Comparison of ENCODE assay signal across 13 cellular contexts in the genomic region with DNA sequence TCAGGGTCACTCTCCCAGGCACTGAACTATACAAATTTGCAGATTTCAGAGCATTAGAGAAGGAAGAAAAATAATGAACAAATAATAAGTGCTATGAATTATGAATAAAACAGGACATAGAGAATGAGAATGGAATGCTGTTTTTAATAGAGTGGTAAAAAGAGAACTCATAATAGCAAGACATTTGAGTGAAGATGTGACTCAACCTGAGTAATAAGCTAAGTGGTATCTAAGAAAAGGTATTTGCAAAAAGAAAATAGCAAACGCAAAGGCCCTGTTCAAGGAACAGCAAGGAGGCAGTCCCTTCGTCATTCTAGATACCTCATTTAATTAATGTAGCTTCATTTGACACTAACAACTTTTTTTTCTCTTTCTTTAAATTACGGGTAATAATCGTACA.
DNase-seq lines count a peak whose midpoint lies in the region; TF ChIP-seq lines count a peak whose summit lies in the region.
"Had no signal": no experiment of that assay in that cellular context is flagged by ENCODE, and none has a peak within 500 bp of the region (broad histone marks: within the 10 kb centered on the region; RNA-seq: fewer than 3 reads in every experiment).

No MANE protein-coding gene starts in this region.

- TF ChIP-seq CTCF in astrocyte of the spinal cord (IDR thresholded peaks at IDR 0.05; ENCODE audit: low read depth, low read length): no peak

- DNase-seq in HT1080 (ENCODE audit: low read depth): peak; percentile 34
- peak; percentile 7 for DNase-seq in RKO (ENCODE audit: low spot score)
- peak; percentile 22 for DNase-seq in astrocyte of the spinal cord (ENCODE audit: low read depth, low spot score)
- no peak for DNase-seq in NCI-H1048 (lab: John Stamatoyannopoulos, UW)
- DNase-seq in activated CD4-positive, CD25-positive, alpha-beta regulatory T cell (lab: John Stamatoyannopoulos, UW): no peak
- no peak for DNase-seq in T-helper 2 cell
- DNase-seq in NAMALWA (ENCODE audit: low spot score): no peak
- DNase-seq: CD8-positive, alpha-beta T cell; COR-L47; DND-41; GF-D8; GOT3; H9 had no signal

- no peak overlapping the region for H3K4me3 ChIP-seq in astrocyte of the spinal cord (ENCODE audit: low read depth, low read length)

- in situ Hi-C loops in astrocyte of the spinal cord (cut with HindIII; ENCODE audit: low sequenced_read_pairs): no loop called here

Comparison
In these comparisons a context has a peak if more than half of its experiments do, and no peak if none do; other contexts are left out.
1. DNase-seq: peak in HT1080 (single experiment), RKO (single experiment) and astrocyte of the spinal cord (single experiment); none in NCI-H1048 (single experiment), activated CD4-positive, CD25-positive, alpha-beta regulatory T cell (0 of 4), T-helper 2 cell (0 of 5) and NAMALWA (single experiment).